In genomic region chr11:92510591-92510990, GRCh38 we compare ENCODE assay signal across 26 cellular contexts.
"Had no signal": no experiment of that assay in that cellular context is flagged by ENCODE, and none has a peak within 500 bp of the region (broad histone marks: within the 10 kb centered on the region; RNA-seq: fewer than 3 reads in every experiment).

No MANE protein-coding gene starts in this region.

- H3K36me3 ChIP-seq: ascending aorta, cardiac muscle cell, SJCRH30, WERI-Rb-1 had no signal

- H3K9me3 Mint-ChIP-seq: activated CD4-positive, alpha-beta T cell treated with anti-CD3 and anti-CD28 coated beads, Interleukin-2, amount 10 ng/mL, durations not matched to agents 24 days and 14 days; activated CD8-positive, alpha-beta T cell treated with anti-CD3 and anti-CD28 coated beads for 36 hours; activated naive CD8-positive, alpha-beta T cell treated with anti-CD3 and anti-CD28 coated beads for 36 hours; activated T-helper 17 cell treated with anti-CD3 and anti-CD28 coated beads, Interleukin-2, amount 50 U/mL, for 72 hours had no signal

- H3K36me3 Mint-ChIP-seq: activated naive CD8-positive, alpha-beta T cell treated with anti-CD3 and anti-CD28 coated beads for 36 hours had no signal

- H3K4me1 ChIP-seq: ascending aorta, SJCRH30 had no signal

- H3K4me3 ChIP-seq: ascending aorta, cardiac muscle cell, SJCRH30, SK-N-MC had no signal

- DNase-seq: activated CD4-positive, alpha-beta T cell treated with anti-CD3 and anti-CD28 coated beads, Interleukin-2, amount 10 ng/mL, durations not matched to agents 24 days and 14 days; activated CD4-positive, alpha-beta T cell treated with anti-CD3 and anti-CD28 coated beads, Interleukin-2, amount 50 U/mL, for 4 hours; activated CD8-positive, alpha-beta T cell treated with anti-CD3 and anti-CD28 coated beads for 36 hours; activated effector memory CD4-positive, alpha-beta T cell treated with anti-CD3 and anti-CD28 coated beads, Interleukin-2, amount 50 U/mL, for 16 hours; activated naive CD4-positive, alpha-beta T cell; activated naive CD4-positive, alpha-beta T cell treated with anti-CD3 and anti-CD28 coated beads, Interleukin-2, amount 50 U/mL, for 16 hours; activated naive CD8-positive, alpha-beta T cell treated with anti-CD3 and anti-CD28 coated beads for 36 hours; activated T-cell treated with anti-CD3 and anti-CD28 coated beads, Interleukin-2, amount 50 U/mL, for 1 hour; activated T-cell treated with anti-CD3 and anti-CD28 coated beads, Interleukin-2, amount 50 U/mL, for 72 hours; amygdala; Karpas-422; NCI-H1105; NCI-H1436; NCI-H1694 treated with DMSO at 0.1 percent for 48 hours; NCI-H2029; NCI-H345; NCI-H524 treated with DMSO at 0.1 percent for 48 hours; SHP77; SJCRH30; T1000; WERI-Rb-1 had no signal

- H3K4me3 Mint-ChIP-seq: activated CD4-positive, alpha-beta T cell treated with anti-CD3 and anti-CD28 coated beads, Interleukin-2, amount 10 ng/mL, durations not matched to agents 24 days and 14 days; activated CD8-positive, alpha-beta T cell treated with anti-CD3 and anti-CD28 coated beads for 36 hours; activated naive CD8-positive, alpha-beta T cell treated with anti-CD3 and anti-CD28 coated beads for 36 hours; activated T-cell treated with anti-CD3 and anti-CD28 coated beads, Interleukin-2, amount 50 U/mL, for 72 hours; activated T-helper 17 cell treated with anti-CD3 and anti-CD28 coated beads, Interleukin-2, amount 50 U/mL, for 72 hours had no signal

- H3K27ac Mint-ChIP-seq: activated CD4-positive, alpha-beta T cell treated with anti-CD3 and anti-CD28 coated beads, Interleukin-2, amount 10 ng/mL, durations not matched to agents 24 days and 14 days; activated CD8-positive, alpha-beta T cell treated with anti-CD3 and anti-CD28 coated beads for 36 hours; activated naive CD8-positive, alpha-beta T cell treated with anti-CD3 and anti-CD28 coated beads for 36 hours; activated T-cell treated with anti-CD3 and anti-CD28 coated beads, Interleukin-2, amount 50 U/mL, for 72 hours; activated T-helper 17 cell treated with anti-CD3 and anti-CD28 coated beads, Interleukin-2, amount 50 U/mL, for 72 hours had no signal

- H3K27me3 Mint-ChIP-seq: activated CD4-positive, alpha-beta T cell treated with anti-CD3 and anti-CD28 coated beads, Interleukin-2, amount 10 ng/mL, durations not matched to agents 24 days and 14 days; activated CD8-positive, alpha-beta T cell treated with anti-CD3 and anti-CD28 coated beads for 36 hours; activated naive CD8-positive, alpha-beta T cell treated with anti-CD3 and anti-CD28 coated beads for 36 hours; activated T-helper 17 cell treated with anti-CD3 and anti-CD28 coated beads, Interleukin-2, amount 50 U/mL, for 72 hours had no signal

- H3K27ac ChIP-seq: ascending aorta, cardiac muscle cell, SJCRH30, SK-N-MC, WERI-Rb-1 had no signal

- ATAC-seq: activated CD8-positive, alpha-beta T cell treated with anti-CD3 and anti-CD28 coated beads for 36 hours; activated T-cell treated with anti-CD3 and anti-CD28 coated beads, Interleukin-2, amount 50 U/mL, for 72 hours; activated T-helper 17 cell treated with anti-CD3 and anti-CD28 coated beads, Interleukin-2, amount 50 U/mL, for 72 hours; Panc1 had no signal

- H3K27me3 ChIP-seq: ascending aorta, cardiac muscle cell, SJCRH30 had no signal

- H3K4me1 Mint-ChIP-seq: activated CD4-positive, alpha-beta T cell treated with anti-CD3 and anti-CD28 coated beads, Interleukin-2, amount 10 ng/mL, durations not matched to agents 24 days and 14 days; activated naive CD8-positive, alpha-beta T cell treated with anti-CD3 and anti-CD28 coated beads for 36 hours; activated T-helper 17 cell treated with anti-CD3 and anti-CD28 coated beads, Interleukin-2, amount 50 U/mL, for 72 hours had no signal

- H3K9me3 ChIP-seq: ascending aorta, SJCRH30 had no signal
